Comparison of ENCODE assay signal across 21 cellular contexts in genomic region chr9:135079018-135079417, GRCh38. TPM values are rescaled to one million over a fixed set of nuclear protein-coding genes. Genes with fewer than 3 reads are reported as not detected.
"Had no signal": no experiment of that assay in that cellular context is flagged by ENCODE, and none has a peak within 500 bp of the region (broad histone marks: within the 10 kb centered on the region; RNA-seq: fewer than 3 reads in every experiment).

No MANE protein-coding gene starts in this region.

- H3K4me3 Mint-ChIP-seq: activated B cell treated with CpG ODN at 0.5 μM for 24 hours; activated CD8-positive, alpha-beta T cell treated with anti-CD3 and anti-CD28 coated beads for 36 hours; activated naive CD8-positive, alpha-beta T cell; central memory CD8-positive, alpha-beta T cell; mesothelial cell of epicardium; neural crest cell; type B pancreatic cell had no signal

- H3K4me1 Mint-ChIP-seq: activated B cell treated with CpG ODN at 0.5 μM for 24 hours; central memory CD8-positive, alpha-beta T cell; mesothelial cell of epicardium had no signal

- H3K36me3 Mint-ChIP-seq: activated naive CD8-positive, alpha-beta T cell; mesothelial cell of epicardium; type B pancreatic cell had no signal

- H3K9me3 Mint-ChIP-seq: activated B cell treated with CpG ODN at 0.5 μM for 24 hours; activated CD8-positive, alpha-beta T cell treated with anti-CD3 and anti-CD28 coated beads for 36 hours; activated T-helper 2 cell treated with anti-CD3 and anti-CD28 coated beads, Interferon-gamma antibody, Interleukin-2, Interleukin-4, amounts not matched to agents 10 μg/mL and 5 μg/mL and 100 μg/mL, durations not matched to agents 14 hours and 24 hours and 36 hours; central memory CD8-positive, alpha-beta T cell; mesothelial cell of epicardium; neural crest cell; type B pancreatic cell had no signal

- H3K27ac Mint-ChIP-seq: activated B cell treated with CpG ODN at 0.5 μM for 24 hours; activated CD8-positive, alpha-beta T cell treated with anti-CD3 and anti-CD28 coated beads for 36 hours; activated naive CD8-positive, alpha-beta T cell; activated T-helper 2 cell treated with anti-CD3 and anti-CD28 coated beads, Interferon-gamma antibody, Interleukin-2, Interleukin-4, amounts not matched to agents 10 μg/mL and 5 μg/mL and 100 μg/mL, durations not matched to agents 14 hours and 24 hours and 36 hours; mesothelial cell of epicardium; naive B cell; type B pancreatic cell had no signal

- DNase-seq: activated B cell treated with CpG ODN at 0.5 μM for 24 hours; activated CD4-positive, alpha-beta T cell treated with anti-CD3 and anti-CD28 coated beads, Interleukin-2, amount 50 U/mL, for 1 hour; activated CD8-positive, alpha-beta T cell treated with anti-CD3 and anti-CD28 coated beads for 36 hours; activated naive CD4-positive, alpha-beta T cell treated with Interleukin-2 at 50 U/mL for 16 hours; anterior cingulate cortex; dermis blood vessel endothelial cell; effector CD8-positive, alpha-beta T cell; erythroblast; gastrocnemius medialis; left cardiac atrium; mammary epithelial cell; naive B cell; nucleus accumbens; stimulated activated naive CD4-positive, alpha-beta T cell treated with Interleukin-2 at 50 U/mL for 16 hours; T-helper 2 cell had no signal

- ATAC-seq: activated CD8-positive, alpha-beta T cell treated with anti-CD3 and anti-CD28 coated beads for 36 hours; gastrocnemius medialis; left cardiac atrium had no signal

RNA-seq across cellular contexts. Expression of gene OLFM1, which starts 8.4 kb away (rescaled TPM):
- total RNA-seq: activated B cell treated with CpG ODN at 0.5 μM for 24 hours; activated CD8-positive, alpha-beta T cell treated with anti-CD3 and anti-CD28 coated beads for 36 hours had no signal
